In the genomic region with DNA sequence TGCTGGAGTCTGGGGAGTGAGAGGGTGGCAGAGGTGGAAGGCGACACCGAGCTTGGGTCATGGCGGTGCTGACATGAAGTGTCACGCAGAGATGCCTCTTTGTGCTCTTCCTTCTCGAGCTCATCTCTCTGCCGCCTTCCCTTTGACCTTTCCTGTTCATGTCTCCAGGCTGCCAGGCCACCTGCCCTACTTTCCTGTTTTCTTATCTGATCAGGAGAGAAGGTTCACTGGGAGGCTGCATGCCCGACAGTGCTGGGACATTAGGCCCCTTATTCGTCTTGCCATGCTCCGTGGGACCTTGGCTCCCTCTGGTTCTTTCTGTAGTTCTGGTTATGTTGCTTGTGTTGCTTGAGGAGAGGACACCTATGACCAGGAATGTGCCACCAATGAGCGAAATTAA, we compare ENCODE assay signal across 40 cellular contexts. TPM values are rescaled to one million over a fixed set of nuclear protein-coding genes. Genes with fewer than 3 reads are reported as not detected.
"Had no signal": no experiment of that assay in that cellular context is flagged by ENCODE, and none has a peak within 500 bp of the region (broad histone marks: within the 10 kb centered on the region; RNA-seq: fewer than 3 reads in every experiment).

No MANE protein-coding gene starts in this region.

- H3K4me3 Mint-ChIP-seq: activated B cell treated with CpG ODN at 0.5 μM for 24 hours; activated CD4-positive, alpha-beta memory T cell treated with anti-CD3 and anti-CD28 coated beads, Interleukin-2, amount 10 ng/mL, durations not matched to agents 7 days and 5 days; activated CD4-positive, alpha-beta T cell treated with anti-CD3 and anti-CD28 coated beads for 36 hours; activated CD4-positive, alpha-beta T cell treated with anti-CD3 and anti-CD28 coated beads, Interleukin-2, amount 10 ng/mL, durations not matched to agents 7 days and 5 days; activated CD8-positive, alpha-beta memory T cell treated with anti-CD3 and anti-CD28 coated beads, Interleukin-2, amount 10 ng/mL, durations not matched to agents 7 days and 5 days; activated CD8-positive, alpha-beta T cell treated with anti-CD3 and anti-CD28 coated beads, Interleukin-2, amount 10 ng/mL, durations not matched to agents 7 days and 5 days; activated naive CD4-positive, alpha-beta T cell treated with anti-CD3 and anti-CD28 coated beads, Interleukin-2, amount 10 ng/mL, durations not matched to agents 7 days and 5 days; activated naive CD4-positive, alpha-beta T cell treated with anti-CD3 and anti-CD28 coated beads, Interleukin-2, amount 50 U/mL, for 24 hours; activated naive CD8-positive, alpha-beta T cell; activated naive CD8-positive, alpha-beta T cell treated with anti-CD3 and anti-CD28 coated beads, Interleukin-2, amount 10 ng/mL, durations not matched to agents 7 days and 5 days; activated naive CD8-positive, alpha-beta T cell treated with anti-CD3 and anti-CD28 coated beads, Interleukin-2, amount 50 U/mL, for 24 hours; activated T-cell treated with anti-CD3 and anti-CD28 coated beads, Interleukin-2, amount 50 U/mL, for 24 hours; brain; central memory CD8-positive, alpha-beta T cell; T-helper 1 cell treated with Interleukin-12 subunit alpha and Interleukin-12 subunit beta and Interleukin-4 antibody, amounts not matched to agents 30 μg/mL and 1 μg/mL, for 36 hours; T-helper 2 cell treated with Interferon-gamma antibody and Interleukin-4, amounts not matched to agents 5 μg/mL and 100 μg/mL, for 36 hours had no signal

- H3K36me3 ChIP-seq: ascending aorta, cardiac muscle cell had no signal

- H3K4me3 ChIP-seq: ascending aorta, cardiac muscle cell had no signal

- H3K9me3 ChIP-seq: ascending aorta had no signal

- H3K36me3 Mint-ChIP-seq: activated naive CD4-positive, alpha-beta T cell treated with anti-CD3 and anti-CD28 coated beads, Interleukin-2, amount 10 ng/mL, durations not matched to agents 7 days and 5 days; activated naive CD8-positive, alpha-beta T cell treated with anti-CD3 and anti-CD28 coated beads, Interleukin-2, amount 10 ng/mL, durations not matched to agents 7 days and 5 days; brain had no signal

- H3K27me3 ChIP-seq: ascending aorta, cardiac muscle cell had no signal

- H3K4me1 ChIP-seq: ascending aorta had no signal

- DNase-seq: activated B cell treated with CpG ODN at 0.5 μM for 24 hours; activated CD4-positive, alpha-beta memory T cell treated with anti-CD3 and anti-CD28 coated beads, Interleukin-2, amount 10 ng/mL, durations not matched to agents 7 days and 5 days; activated CD4-positive, alpha-beta T cell treated with anti-CD3 and anti-CD28 coated beads for 36 hours; activated CD4-positive, alpha-beta T cell treated with anti-CD3 and anti-CD28 coated beads for 48 hours; activated CD4-positive, alpha-beta T cell treated with anti-CD3 and anti-CD28 coated beads, Interleukin-2, amount 10 ng/mL, durations not matched to agents 7 days and 5 days; activated CD4-positive, alpha-beta T cell treated with anti-CD3 and anti-CD28 coated beads, Interleukin-2, amount 50 U/mL, for 48 hours; activated CD4-positive, CD25-positive, alpha-beta regulatory T cell treated with anti-CD3 and anti-CD28 coated beads, Interleukin-2, amount 50 U/mL, for 72 hours; activated CD8-positive, alpha-beta memory T cell treated with anti-CD3 and anti-CD28 coated beads for 24 hours; activated CD8-positive, alpha-beta memory T cell treated with anti-CD3 and anti-CD28 coated beads, Interleukin-2, amount 10 ng/mL, durations not matched to agents 7 days and 5 days; activated CD8-positive, alpha-beta memory T cell treated with anti-CD3 and anti-CD28 coated beads, Interleukin-2, amount 50 U/mL, for 48 hours; activated CD8-positive, alpha-beta T cell treated with anti-CD3 and anti-CD28 coated beads, Interleukin-2, amount 10 ng/mL, durations not matched to agents 7 days and 5 days; activated effector memory CD4-positive, alpha-beta T cell treated with Interleukin-2 at 50 U/mL for 16 hours; activated gamma-delta T cell; activated naive CD4-positive, alpha-beta T cell treated with anti-CD3 and anti-CD28 coated beads, Interleukin-2, amount 10 ng/mL, durations not matched to agents 7 days and 5 days; activated naive CD4-positive, alpha-beta T cell treated with Interleukin-2 at 50 U/mL for 16 hours; activated naive CD8-positive, alpha-beta T cell treated with anti-CD3 and anti-CD28 coated beads, Interleukin-2, amount 10 ng/mL, durations not matched to agents 7 days and 5 days; activated naive CD8-positive, alpha-beta T cell treated with anti-CD3 and anti-CD28 coated beads, Interleukin-2, amount 50 U/mL, for 24 hours; activated T-cell treated with anti-CD3 and anti-CD28 coated beads, Interleukin-2, amount 50 U/mL, for 24 hours; activated T-cell treated with anti-CD3 and anti-CD28 coated beads, Interleukin-2, amount 50 U/mL, for 48 hours; amygdala; anterior cingulate cortex; caudate nucleus; cerebellar nuclear complex; T-helper 1 cell; T-helper 2 cell; T-helper 9 cell had no signal

- H3K27me3 Mint-ChIP-seq: activated B cell treated with CpG ODN at 0.5 μM for 24 hours; activated CD4-positive, alpha-beta memory T cell treated with anti-CD3 and anti-CD28 coated beads, Interleukin-2, amount 10 ng/mL, durations not matched to agents 7 days and 5 days; activated CD4-positive, alpha-beta T cell treated with anti-CD3 and anti-CD28 coated beads, Interleukin-2, amount 10 ng/mL, durations not matched to agents 7 days and 5 days; activated CD8-positive, alpha-beta memory T cell treated with anti-CD3 and anti-CD28 coated beads, Interleukin-2, amount 10 ng/mL, durations not matched to agents 7 days and 5 days; activated naive CD4-positive, alpha-beta T cell treated with anti-CD3 and anti-CD28 coated beads, Interleukin-2, amount 10 ng/mL, durations not matched to agents 7 days and 5 days; central memory CD8-positive, alpha-beta T cell had no signal

- ATAC-seq: activated CD4-positive, alpha-beta T cell treated with anti-CD3 and anti-CD28 coated beads for 36 hours; activated CD8-positive, alpha-beta memory T cell treated with anti-CD3 and anti-CD28 coated beads, Interleukin-2, amount 10 ng/mL, durations not matched to agents 7 days and 5 days; activated CD8-positive, alpha-beta T cell treated with anti-CD3 and anti-CD28 coated beads, Interleukin-2, amount 10 ng/mL, durations not matched to agents 7 days and 5 days; activated naive CD8-positive, alpha-beta T cell treated with anti-CD3 and anti-CD28 coated beads, Interleukin-2, amount 50 U/mL, for 24 hours had no signal

- H3K27ac Mint-ChIP-seq: activated B cell treated with CpG ODN at 0.5 μM for 24 hours; activated CD4-positive, alpha-beta memory T cell treated with anti-CD3 and anti-CD28 coated beads, Interleukin-2, amount 10 ng/mL, durations not matched to agents 7 days and 5 days; activated CD4-positive, alpha-beta T cell treated with anti-CD3 and anti-CD28 coated beads for 36 hours; activated CD4-positive, alpha-beta T cell treated with anti-CD3 and anti-CD28 coated beads, Interleukin-2, amount 10 ng/mL, durations not matched to agents 7 days and 5 days; activated CD8-positive, alpha-beta memory T cell treated with anti-CD3 and anti-CD28 coated beads, Interleukin-2, amount 10 ng/mL, durations not matched to agents 7 days and 5 days; activated CD8-positive, alpha-beta T cell treated with anti-CD3 and anti-CD28 coated beads, Interleukin-2, amount 10 ng/mL, durations not matched to agents 7 days and 5 days; activated naive CD4-positive, alpha-beta T cell treated with anti-CD3 and anti-CD28 coated beads, Interleukin-2, amount 10 ng/mL, durations not matched to agents 7 days and 5 days; activated naive CD4-positive, alpha-beta T cell treated with anti-CD3 and anti-CD28 coated beads, Interleukin-2, amount 50 U/mL, for 24 hours; activated naive CD8-positive, alpha-beta T cell; activated naive CD8-positive, alpha-beta T cell treated with anti-CD3 and anti-CD28 coated beads, Interleukin-2, amount 10 ng/mL, durations not matched to agents 7 days and 5 days; activated naive CD8-positive, alpha-beta T cell treated with anti-CD3 and anti-CD28 coated beads, Interleukin-2, amount 50 U/mL, for 24 hours; activated T-cell treated with anti-CD3 and anti-CD28 coated beads, Interleukin-2, amount 50 U/mL, for 24 hours; activated T-helper 2 cell treated with anti-CD3 and anti-CD28 coated beads, Interferon-gamma antibody, Interleukin-2, Interleukin-4, amounts not matched to agents 10 μg/mL and 5 μg/mL and 100 μg/mL, durations not matched to agents 14 hours and 24 hours and 36 hours; brain; T-helper 1 cell treated with Interleukin-12 subunit alpha and Interleukin-12 subunit beta and Interleukin-4 antibody, amounts not matched to agents 30 μg/mL and 1 μg/mL, for 36 hours; T-helper 2 cell treated with Interferon-gamma antibody and Interleukin-4, amounts not matched to agents 5 μg/mL and 100 μg/mL, for 36 hours had no signal

- FAIRE-seq: bronchial epithelial cell, TTC549 had no signal

- H3K4me1 Mint-ChIP-seq: activated B cell treated with CpG ODN at 0.5 μM for 24 hours; activated CD4-positive, alpha-beta T cell treated with anti-CD3 and anti-CD28 coated beads, Interleukin-2, amount 10 ng/mL, durations not matched to agents 7 days and 5 days; activated naive CD4-positive, alpha-beta T cell treated with anti-CD3 and anti-CD28 coated beads, Interleukin-2, amount 10 ng/mL, durations not matched to agents 7 days and 5 days; activated naive CD4-positive, alpha-beta T cell treated with anti-CD3 and anti-CD28 coated beads, Interleukin-2, amount 50 U/mL, for 24 hours; activated naive CD8-positive, alpha-beta T cell treated with anti-CD3 and anti-CD28 coated beads, Interleukin-2, amount 10 ng/mL, durations not matched to agents 7 days and 5 days; brain had no signal

- H3K27ac ChIP-seq: ascending aorta, cardiac muscle cell, VCaP had no signal

RNA-seq across cellular contexts. Expression of a gene that starts 33.2 kb away (rescaled TPM):
- total RNA-seq: activated B cell treated with CpG ODN at 0.5 μM for 24 hours; activated CD4-positive, alpha-beta memory T cell treated with anti-CD3 and anti-CD28 coated beads, Interleukin-2, amount 10 ng/mL, durations not matched to agents 7 days and 5 days; activated CD4-positive, alpha-beta T cell treated with anti-CD3 and anti-CD28 coated beads for 36 hours; activated CD4-positive, alpha-beta T cell treated with anti-CD3 and anti-CD28 coated beads, Interleukin-2, amount 10 ng/mL, durations not matched to agents 7 days and 5 days; activated CD8-positive, alpha-beta memory T cell treated with anti-CD3 and anti-CD28 coated beads, Interleukin-2, amount 10 ng/mL, durations not matched to agents 7 days and 5 days; activated CD8-positive, alpha-beta T cell treated with anti-CD3 and anti-CD28 coated beads, Interleukin-2, amount 10 ng/mL, durations not matched to agents 7 days and 5 days; activated naive CD8-positive, alpha-beta T cell treated with anti-CD3 and anti-CD28 coated beads, Interleukin-2, amount 10 ng/mL, durations not matched to agents 7 days and 5 days; activated T-helper 2 cell treated with anti-CD3 and anti-CD28 coated beads, Interferon-gamma antibody, Interleukin-2, Interleukin-4, amounts not matched to agents 10 μg/mL and 5 μg/mL and 100 μg/mL, durations not matched to agents 14 hours and 24 hours and 36 hours; ascending aorta; bronchial epithelial cell; cardiac muscle cell; chondrocyte had no signal
- polyA plus RNA-seq: adipose tissue, cardiac muscle cell had no signal

RNA-seq across cellular contexts. Expression of a gene that starts 44.1 kb away (rescaled TPM):
- total RNA-seq: activated B cell treated with CpG ODN at 0.5 μM for 24 hours; activated CD4-positive, alpha-beta memory T cell treated with anti-CD3 and anti-CD28 coated beads, Interleukin-2, amount 10 ng/mL, durations not matched to agents 7 days and 5 days; activated CD4-positive, alpha-beta T cell treated with anti-CD3 and anti-CD28 coated beads for 36 hours; activated CD4-positive, alpha-beta T cell treated with anti-CD3 and anti-CD28 coated beads, Interleukin-2, amount 10 ng/mL, durations not matched to agents 7 days and 5 days; activated CD8-positive, alpha-beta memory T cell treated with anti-CD3 and anti-CD28 coated beads, Interleukin-2, amount 10 ng/mL, durations not matched to agents 7 days and 5 days; activated CD8-positive, alpha-beta T cell treated with anti-CD3 and anti-CD28 coated beads, Interleukin-2, amount 10 ng/mL, durations not matched to agents 7 days and 5 days; activated naive CD8-positive, alpha-beta T cell treated with anti-CD3 and anti-CD28 coated beads, Interleukin-2, amount 10 ng/mL, durations not matched to agents 7 days and 5 days; activated T-helper 2 cell treated with anti-CD3 and anti-CD28 coated beads, Interferon-gamma antibody, Interleukin-2, Interleukin-4, amounts not matched to agents 10 μg/mL and 5 μg/mL and 100 μg/mL, durations not matched to agents 14 hours and 24 hours and 36 hours; ascending aorta; bronchial epithelial cell; cardiac muscle cell; chondrocyte had no signal
- polyA plus RNA-seq: adipose tissue, cardiac muscle cell had no signal
